ENCODE assay signal across 15 cellular contexts in the genomic region with DNA sequence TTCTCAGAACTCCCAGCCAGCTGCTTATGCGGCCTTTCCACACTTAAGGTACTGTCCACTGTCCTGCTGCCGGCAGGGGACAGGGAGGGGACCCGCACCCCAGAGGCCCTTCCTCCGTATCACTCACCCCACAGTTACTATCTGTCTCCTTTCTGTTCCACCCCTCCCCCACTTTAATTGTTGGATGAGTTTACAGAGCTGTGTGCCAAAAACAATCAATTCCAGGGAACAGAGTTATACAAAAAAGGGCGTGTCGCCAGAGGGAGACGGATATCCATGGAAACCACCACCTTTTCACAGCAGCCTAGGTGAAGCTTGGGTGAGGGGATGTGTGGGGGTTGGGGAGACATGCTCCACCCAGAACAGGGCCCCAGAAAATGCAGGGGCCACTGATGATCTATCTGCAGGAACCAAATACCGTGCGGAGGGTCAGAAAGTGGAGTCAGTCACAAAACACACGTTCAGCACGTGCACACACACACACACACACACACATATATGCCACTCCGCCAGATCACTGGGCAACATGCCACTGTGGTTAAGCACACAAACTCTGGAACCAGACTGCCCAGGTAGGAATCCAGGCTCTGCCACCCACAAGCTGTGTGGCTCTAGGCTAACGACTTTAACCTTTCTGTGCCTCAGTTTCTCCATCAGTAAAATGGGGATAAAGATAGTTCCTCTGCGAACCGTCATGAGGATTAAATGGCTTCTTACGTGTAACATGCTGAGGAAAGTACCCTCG. TPM values are rescaled to one million over a fixed set of nuclear protein-coding genes. Genes with fewer than 3 reads are reported as not detected.
A peak's percentile ranks its signal among the peaks of the same experiment; 100 is the strongest.
DNase-seq lines count a peak whose midpoint lies in the region; FAIRE-seq and TF ChIP-seq lines count a peak whose summit lies in the region.
"Had no signal": no experiment of that assay in that cellular context is flagged by ENCODE, and none has a peak within 500 bp of the region (broad histone marks: within the 10 kb centered on the region; RNA-seq: fewer than 3 reads in every experiment).

No MANE protein-coding gene starts in this region.

- TF ChIP-seq CTCF in prostate gland (IDR thresholded peaks at IDR 0.05), result peak in 1 of 4 experiments; percentile 12

- no peaks in the 10 kb centered on the region for H3K9me3 ChIP-seq in prostate gland
- H3K9me3 ChIP-seq: spleen had no signal

- no peak overlapping the region for H3K27ac Mint-ChIP-seq in T-helper 2 cell treated with Interferon-gamma antibody and Interleukin-4, amounts not matched to agents 5 μg/mL and 100 μg/mL, for 36 hours
- H3K27ac Mint-ChIP-seq: activated T-helper 1 cell treated with anti-CD3 and anti-CD28 coated beads, Interleukin-12 subunit alpha, Interleukin-12 subunit beta, Interleukin-2, Interleukin-4 antibody, amounts not matched to agents 30 ng/mL and 10 ng/mL and 1 ng/mL, durations not matched to agents 14 hours and 24 hours and 36 hours; CD4-positive, CD25-positive, alpha-beta regulatory T cell; IgD-negative memory B cell had no signal

- DNase-seq in H4 (ENCODE audit: low spot score), result peak; percentile 50
- peak; percentile 88 for DNase-seq in NCI-H2196 (lab: John Stamatoyannopoulos, UW; ENCODE audit: unreplicated experiment)
- peak; percentile 53 for DNase-seq in epithelial cell of prostate (ENCODE audit: low read depth, low spot score)
- peak; percentile 80 for DNase-seq in prostate gland (ENCODE audit: low spot score)
- DNase-seq in T-helper 2 cell treated with Interferon-gamma antibody and Interleukin-4, amounts not matched to agents 5 μg/mL and 100 μg/mL, for 36 hours (ENCODE audit: low spot score), result no peak
- no peak for DNase-seq in SW480 (ENCODE audit: low spot score)
- no peak for DNase-seq in GM12891 (ENCODE audit: insufficient read length, low spot score)
- no peak for DNase-seq in stimulated activated CD4-positive, alpha-beta T cell treated with anti-CD3 and anti-CD28 coated beads, Interleukin-15, amount 100 ng/mL, for 24 hours
- DNase-seq: activated CD4-positive, CD25-positive, alpha-beta regulatory T cell treated with anti-CD3 and anti-CD28 coated beads, Interleukin-2, amount 50 U/mL, for 72 hours; CD4-positive, CD25-positive, alpha-beta regulatory T cell; naive B cell; NCI-H82; spleen had no signal

- peaks cover 43% of the 10 kb centered on the region for H3K4me1 ChIP-seq in prostate gland (replicated peaks)

- H3K9me3 Mint-ChIP-seq in T-helper 2 cell treated with Interferon-gamma antibody and Interleukin-4, amounts not matched to agents 5 μg/mL and 100 μg/mL, for 36 hours, result no peaks in the 10 kb centered on the region
- H3K9me3 Mint-ChIP-seq: activated T-helper 1 cell treated with anti-CD3 and anti-CD28 coated beads, Interleukin-12 subunit alpha, Interleukin-12 subunit beta, Interleukin-2, Interleukin-4 antibody, amounts not matched to agents 30 ng/mL and 10 ng/mL and 1 ng/mL, durations not matched to agents 14 hours and 24 hours and 36 hours; IgD-negative memory B cell; naive B cell had no signal

- H3K4me3 Mint-ChIP-seq in T-helper 2 cell treated with Interferon-gamma antibody and Interleukin-4, amounts not matched to agents 5 μg/mL and 100 μg/mL, for 36 hours, result no peak overlapping the region
- H3K4me3 Mint-ChIP-seq: activated T-helper 1 cell treated with anti-CD3 and anti-CD28 coated beads, Interleukin-12 subunit alpha, Interleukin-12 subunit beta, Interleukin-2, Interleukin-4 antibody, amounts not matched to agents 30 ng/mL and 10 ng/mL and 1 ng/mL, durations not matched to agents 14 hours and 24 hours and 36 hours; CD4-positive, CD25-positive, alpha-beta regulatory T cell; naive B cell had no signal

- no peaks in the 10 kb centered on the region for H3K36me3 Mint-ChIP-seq in T-helper 2 cell treated with Interferon-gamma antibody and Interleukin-4, amounts not matched to agents 5 μg/mL and 100 μg/mL, for 36 hours (ENCODE audit: low read depth)
- H3K36me3 Mint-ChIP-seq: CD4-positive, CD25-positive, alpha-beta regulatory T cell; naive B cell had no signal

- H3K4me1 Mint-ChIP-seq in T-helper 2 cell treated with Interferon-gamma antibody and Interleukin-4, amounts not matched to agents 5 μg/mL and 100 μg/mL, for 36 hours (ENCODE audit: low read depth), result no peaks in the 10 kb centered on the region
- H3K4me1 Mint-ChIP-seq: CD4-positive, CD25-positive, alpha-beta regulatory T cell; naive B cell had no signal

- H3K27ac ChIP-seq in epithelial cell of prostate, result peak overlapping the region; percentile 28
- H3K27ac ChIP-seq in prostate gland, result peak overlapping the region; percentile 58 to 72
- H3K27ac ChIP-seq: spleen had no signal

- 40% methylated on average over 17 of the region's 17 CpGs for WGBS in prostate gland

- TF ChIP-seq POLR2A in prostate gland (IDR thresholded peaks at IDR 0.05) (no peak), GM12891 (IDR thresholded peaks at IDR 0.05; ENCODE audit: low read depth, low read length) (no peak)

- FAIRE-seq in GM12891 (lab: Jason Lieb, UNC), result no peak

- H3K36me3 ChIP-seq in prostate gland, result no peaks in the 10 kb centered on the region
- H3K36me3 ChIP-seq: spleen had no signal

- no peaks in the 10 kb centered on the region for H3K27me3 ChIP-seq in prostate gland (replicated peaks; ENCODE audit: insufficient read depth)

- no peak overlapping the region for H3K4me3 ChIP-seq in prostate gland
- H3K4me3 ChIP-seq: spleen had no signal

- no peaks in the 10 kb centered on the region for H3K27me3 Mint-ChIP-seq in T-helper 2 cell treated with Interferon-gamma antibody and Interleukin-4, amounts not matched to agents 5 μg/mL and 100 μg/mL, for 36 hours (ENCODE audit: low read depth)
- H3K27me3 Mint-ChIP-seq: IgD-negative memory B cell had no signal

- intact Hi-C loops in prostate gland (cut with DNase I), result no loop called here

TF ChIP-seq in GM12891, 5 proteins besides CTCF, POLR2A, EP300 and RAD21:
- TF ChIP-seq SPI1 (IDR thresholded peaks at IDR 0.05; ENCODE audit: low read depth, low read length) (no peak), PAX5 (IDR thresholded peaks at IDR 0.05; ENCODE audit: insufficient read depth, low read length, severe bottlenecking) (no peak), TAF1 (IDR thresholded peaks at IDR 0.05; ENCODE audit: low read depth, low read length) (no peak), POU2F2 (IDR thresholded peaks at IDR 0.05; ENCODE audit: low read depth, low read length) (no peak), POLR2AphosphoS5 (IDR thresholded peaks at IDR 0.05; ENCODE audit: low read depth, low read length) (no peak)

RNA-seq across cellular contexts. Expression of gene CASZ1, which starts 30.5 kb away (rescaled TPM):
- 0.17 TPM in 1 of 2 replicates, not detected in the other for total RNA-seq in H4 (2014; rRNA removed; shearing (Covaris generic))
- 10 to 100 TPM; 90.9 to 96.9 TPM for total RNA-seq in prostate gland
- polyA plus RNA-seq in GM12891 (2012; ENCODE audit: low read depth, missing spikeins), result 1.3 TPM

Comparison
In these comparisons a context has a peak if more than half of its experiments do, and no peak if none do; other contexts are left out.
1. DNase-seq: peak in H4 (single experiment), NCI-H2196 (single experiment), epithelial cell of prostate (single experiment) and prostate gland (single experiment); none in T-helper 2 cell treated with Interferon-gamma antibody and Interleukin-4, amounts not matched to agents 5 μg/mL and 100 μg/mL, for 36 hours (single experiment), SW480 (single experiment), GM12891 (single experiment) and stimulated activated CD4-positive, alpha-beta T cell treated with anti-CD3 and anti-CD28 coated beads, Interleukin-15, amount 100 ng/mL, for 24 hours (single experiment).
2. RNA of gene CASZ1, which starts 30.5 kb away (total RNA-seq): 90.9 to 96.9 TPM in prostate gland; 0.17 TPM in H4; every median in the first group is over 10 times any median in the second.